22 cellular contexts compared by ENCODE assay signal in the genomic region with DNA sequence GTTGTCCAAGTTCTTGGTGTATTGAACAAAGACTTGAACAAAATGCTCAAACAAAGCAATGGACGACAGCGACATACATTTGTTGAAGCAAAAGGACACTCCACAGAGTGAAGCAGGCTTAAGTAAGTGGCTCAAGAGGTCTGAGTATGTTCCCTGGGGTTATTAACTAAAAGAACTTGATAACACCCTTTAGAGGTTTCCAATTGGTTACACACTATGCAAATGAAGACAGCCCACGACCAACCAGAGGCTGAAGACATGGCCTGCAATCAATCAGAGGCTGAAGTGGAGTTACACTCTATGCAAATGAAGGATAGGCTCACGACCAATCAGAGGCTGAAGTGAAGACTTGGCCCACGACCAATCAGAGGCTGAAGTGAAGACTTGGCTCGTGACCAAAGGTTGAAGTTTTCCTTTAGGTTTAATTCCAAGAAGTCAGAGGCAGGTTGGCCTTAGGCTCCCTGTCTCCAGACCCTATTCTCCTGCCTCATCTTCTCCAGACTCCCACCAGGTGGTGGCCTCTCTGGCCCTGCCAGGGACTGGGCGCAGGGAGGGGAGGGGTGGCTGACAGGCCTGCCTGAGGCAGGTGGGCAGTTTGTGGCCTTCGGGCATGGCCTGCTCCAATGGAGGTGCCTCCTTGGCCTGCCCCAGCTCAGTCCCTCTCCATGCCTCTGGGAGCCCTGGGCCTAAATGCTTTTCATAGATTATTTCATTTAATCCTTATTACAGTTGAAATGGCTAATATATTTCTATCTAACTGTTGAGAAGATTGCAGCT. TPM values are rescaled to one million over a fixed set of nuclear protein-coding genes. Genes with fewer than 3 reads are reported as not detected.
"Had no signal": no experiment of that assay in that cellular context is flagged by ENCODE, and none has a peak within 500 bp of the region (broad histone marks: within the 10 kb centered on the region; RNA-seq: fewer than 3 reads in every experiment).

No MANE protein-coding gene starts in this region.

- H3K27ac ChIP-seq: KMS-11, SJSA1, SK-N-MC had no signal

- H3K4me1 ChIP-seq: SJSA1 had no signal

- H3K27me3 ChIP-seq: SJSA1 had no signal

- ATAC-seq: HepG2 had no signal

- H3K9me3 ChIP-seq: SJSA1 had no signal

- H3K36me3 ChIP-seq: SJSA1 had no signal

- DNase-seq: IMR-90, Kasumi-1, MM.1S, NCI-H1048, NCI-H1105, NCI-H1436 treated with DMSO at 0.1 percent for 48 hours, NCI-H1694, NCI-H187 treated with DMSO at 0.1 percent for 48 hours, NCI-H2029 treated with DMSO at 0.1 percent for 48 hours, NCI-H2171, NCI-H226, NCI-H446, NCI-H510A, NCI-H524 treated with DMSO at 0.1 percent for 48 hours, NCI-H774, Right ventricle myocardium superior, RPMI8226, SIG-M5 had no signal

- H3K4me3 ChIP-seq: SJSA1, SK-N-MC had no signal

RNA-seq across cellular contexts. Expression of gene SOHLH2, which starts 45.2 kb away (rescaled TPM):
- total RNA-seq: HepG2, Right ventricle myocardium superior had no signal
